ENCODE assay signal across 9 cellular contexts in the genomic region with DNA sequence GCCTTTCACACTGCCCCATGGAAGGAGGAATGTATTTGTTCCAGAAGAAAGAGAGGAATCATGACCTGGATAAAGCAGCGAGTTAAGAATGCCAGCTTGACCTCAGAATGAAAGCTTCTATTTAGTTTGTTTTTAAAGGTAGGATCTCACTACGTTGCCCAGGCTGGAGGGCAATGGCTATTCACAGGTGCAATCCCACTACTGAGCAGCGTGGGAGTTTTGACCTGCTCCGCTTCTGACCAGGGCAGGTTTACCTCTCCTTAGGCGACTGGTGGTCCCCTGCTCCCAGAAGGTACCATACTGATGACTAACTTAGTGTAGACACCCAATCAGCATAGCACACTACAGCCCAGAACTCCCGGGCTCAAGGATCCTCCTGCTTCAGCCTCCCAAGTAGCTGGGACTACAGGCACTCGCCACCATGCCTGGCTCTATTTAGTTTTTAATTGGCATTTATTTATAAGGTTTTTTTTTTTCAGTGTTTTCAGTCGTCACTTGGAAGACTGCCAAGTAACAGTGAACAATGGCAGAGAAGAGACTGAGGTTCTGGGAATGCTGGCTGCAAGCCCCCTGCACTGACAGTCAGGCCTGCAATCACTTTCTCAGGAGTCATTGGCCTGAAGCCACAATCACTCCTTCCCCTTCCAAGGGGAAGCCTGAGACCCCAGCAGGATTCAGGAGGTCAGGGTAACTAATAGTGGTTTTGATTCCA.
A peak's percentile ranks its signal among the peaks of the same experiment; 100 is the strongest.
DNase-seq lines count a peak whose midpoint lies in the region; ATAC-seq and TF ChIP-seq lines count a peak whose summit lies in the region.
"Had no signal": no experiment of that assay in that cellular context is flagged by ENCODE, and none has a peak within 500 bp of the region (broad histone marks: within the 10 kb centered on the region; RNA-seq: fewer than 3 reads in every experiment).

No MANE protein-coding gene starts in this region.

- H3K56ac ChIP-seq in IMR-90 (ENCODE audit: extremely low read depth, insufficient read depth, low read length): no peak overlapping the region

- no peak overlapping the region for H2BK120ac ChIP-seq in IMR-90 (ENCODE audit: low read depth, low read length)

- H4K91ac ChIP-seq in IMR-90 (ENCODE audit: insufficient read depth, low read depth, low read length): no peak overlapping the region

- CTCF ChIA-PET in A673 (lab: Charles Lee) (interaction anchor here (0.7 kb wide), 1 partner anchor 16 kb away, joined by 4 read pairs; no protein-coding TSS in a partner anchor), IMR-90 (lab: Yijun Ruan, JAX) (no interaction called here)

- no peak overlapping the region for H4K5ac ChIP-seq in IMR-90 (ENCODE audit: low read depth, low read length)

- ATAC-seq in IMR-90 (ENCODE audit: low read depth) (no peak; the same call in 1 of the 2 replicates), HG02798 (IDR thresholded peaks at IDR 0.05; ENCODE audit: poor library complexity, unreplicated experiment) (no peak)

- no peak overlapping the region for H3K14ac ChIP-seq in IMR-90 (replicated peaks; ENCODE audit: low read depth, low read length)

- intact Hi-C loops in A673 (cut with micrococcal nuclease; ENCODE audit: unreplicated experiment) (no loop called here), IMR-90 (cut with micrococcal nuclease) (no loop called here)

- H3K4me3 Mint-ChIP-seq in chondrocyte (ENCODE audit: unreplicated experiment): no peak overlapping the region

- H3K36me3 ChIP-seq in A673 (ENCODE audit: insufficient read depth, low read length, poor library complexity, severe bottlenecking) (peaks cover 52% of the 10 kb centered on the region), IMR-90 (ENCODE audit: control insufficient read depth, insufficient read depth, low read length) (peaks cover 43% of the 10 kb centered on the region), neutrophil (peaks cover 48% of the 10 kb centered on the region)

- peaks cover 3% of the 10 kb centered on the region for H3K4me1 ChIP-seq in A673 (ENCODE audit: insufficient read depth, low read length, poor library complexity, severe bottlenecking)
- peaks cover 3% of the 10 kb centered on the region for H3K4me1 ChIP-seq in IMR-90 (ENCODE audit: control insufficient read depth, insufficient read depth, low read length)
- H3K4me1 ChIP-seq in neutrophil (ENCODE audit: control insufficient read depth in 1 of 2, insufficient read depth in 1 of 2, low read depth in 1 of 2, low read length in 1 of 2): peaks cover 17 to 22% of the 10 kb centered on the region in 2 experiments

- dilution Hi-C loops in IMR-90 (cut with HindIII; ENCODE audit: low sequenced_read_pairs, unreplicated experiment): no loop called here

- H3K4me3 ChIP-seq in A673 (ENCODE audit: low read depth, low read length, poor library complexity, severe bottlenecking) (no peak overlapping the region), IMR-90 (ENCODE audit: insufficient read depth, low read depth, low read length) (no peak overlapping the region), neutrophil (ENCODE audit: low read depth in 1 of 2, low read length in 1 of 2) (peak overlapping the region in 1 of 2 experiments; percentile 30)

- 100% methylated on average over 3 of the region's 8 CpGs; no CpG with 5 or more reads in 1 of the 2 experiments for WGBS in IMR-90 (ENCODE audit: extremely low coverage in 2 of 2, insufficient read length in 1 of 2), 2 experiments

- no peak overlapping the region for H2AK9ac ChIP-seq in IMR-90 (replicated peaks; ENCODE audit: low read depth, low read length, poor library complexity)

- peak overlapping the region; percentile 61 for H3K27ac Mint-ChIP-seq in chondrocyte (ENCODE audit: unreplicated experiment)

- H3K27me3 Mint-ChIP-seq in chondrocyte (ENCODE audit: low read depth): no peaks in the 10 kb centered on the region

- no peak overlapping the region for H3K4ac ChIP-seq in IMR-90 (ENCODE audit: low read depth, low read length)

- no TSS peak for BruUV-seq in A673 (replicated peaks; lab: Mats Ljungman, UMichigan)
- BruUV-seq in IMR-90 (replicated peaks; lab: Mats Ljungman, UMichigan): no TSS peak

- no peak overlapping the region for H2AK5ac ChIP-seq in IMR-90 (ENCODE audit: low read depth, low read length)

- H2BK20ac ChIP-seq in IMR-90 (ENCODE audit: low read depth, low read length): no peak overlapping the region

- no peaks in the 10 kb centered on the region for H4K20me1 ChIP-seq in IMR-90 (ENCODE audit: insufficient read depth, low read length)

- no peaks in the 10 kb centered on the region for H3K9me3 Mint-ChIP-seq in chondrocyte (ENCODE audit: low read depth)

- TF ChIP-seq RAD21 in IMR-90 (IDR thresholded peaks at IDR 0.05; ENCODE audit: low read length): no peak

- H2BK5ac ChIP-seq in IMR-90 (ENCODE audit: low read depth, low read length, poor library complexity, severe bottlenecking): no peak overlapping the region

- no peak overlapping the region for H2BK15ac ChIP-seq in IMR-90 (ENCODE audit: low read depth, low read length)

- peaks cover 0 to 9% of the 10 kb centered on the region in 2 experiments; a peak in 2 of 4 replicates for H3K79me1 ChIP-seq in IMR-90 (ENCODE audit: low read depth in 1 of 2, low read length in 2 of 2)

- H3K4me2 ChIP-seq in IMR-90 (ENCODE audit: low read depth, low read length): no peak overlapping the region

- H3K27me3 ChIP-seq in A673 (replicated peaks; ENCODE audit: insufficient read depth, low read depth, low read length, poor library complexity) (no peaks in the 10 kb centered on the region), IMR-90 (ENCODE audit: control insufficient read depth, insufficient read depth, low read length) (no peaks in the 10 kb centered on the region), neutrophil (no peaks in the 10 kb centered on the region)

- H3K18ac ChIP-seq in IMR-90 (ENCODE audit: low read depth, low read length): no peak overlapping the region

- no peak overlapping the region for H3K27ac ChIP-seq in A673 (ENCODE audit: low read depth, low read length, poor library complexity, severe bottlenecking)
- H3K27ac ChIP-seq in IMR-90 (ENCODE audit: insufficient read depth, low read length): no peak overlapping the region
- H3K27ac ChIP-seq in neutrophil: peak overlapping the region; percentile 99

- no peaks in the 10 kb centered on the region for H3K9me3 ChIP-seq in A673 (ENCODE audit: low read depth, low read length, poor library complexity, severe bottlenecking)
- H3K9me3 ChIP-seq in IMR-90 (ENCODE audit: control insufficient read depth, insufficient read depth, low read length): peaks cover 3% of the 10 kb centered on the region; the same call in 1 of the 2 replicates
- no peaks in the 10 kb centered on the region for H3K9me3 ChIP-seq in neutrophil

- H2AFZ ChIP-seq in IMR-90 (replicated peaks; ENCODE audit: low read length, poor library complexity): no peak overlapping the region

- peaks cover 15% of the 10 kb centered on the region for H3K4me1 Mint-ChIP-seq in chondrocyte (ENCODE audit: low read depth)

- TF ChIP-seq CTCF in A673 (conservative IDR thresholded peaks at IDR 0.05; ENCODE audit: low read depth, low read length): no peak
- no peak for TF ChIP-seq CTCF in IMR-90 (conservative IDR thresholded peaks at IDR 0.05; ENCODE audit: low read depth, low read length)
- no peak for TF ChIP-seq CTCF in chondrocyte (IDR thresholded peaks at IDR 0.05)
- no peak for TF ChIP-seq CTCF in neutrophil (IDR thresholded peaks at IDR 0.05)

- H3K36me3 Mint-ChIP-seq in chondrocyte (ENCODE audit: low read depth): peaks cover 34% of the 10 kb centered on the region

- H4K8ac ChIP-seq in IMR-90 (ENCODE audit: low read depth in 2 of 2, low read length in 2 of 2): no peak overlapping the region

- POLR2A ChIA-PET in A673 (lab: Charles Lee; ENCODE audit: low non-redundant PET): no interaction called here
- POLR2A ChIA-PET in IMR-90 (lab: Charles Lee; ENCODE audit: unreplicated experiment): no interaction called here

- no peak overlapping the region for H3K23ac ChIP-seq in IMR-90 (ENCODE audit: low read depth, low read length)

- no peak for TF ChIP-seq POLR2A in IMR-90 (IDR thresholded peaks at IDR 0.05; ENCODE audit: low read depth, low read length)

- peak; percentile 51 for DNase-seq in A673 (ENCODE audit: low spot score)
- DNase-seq in IMR-90: peak; percentile 12
- peak; percentile 40 for DNase-seq in chondrocyte (ENCODE audit: low spot score)
- DNase-seq in dedifferentiated amniotic fluid mesenchymal stem cell (ENCODE audit: extremely low spot score): no peak
- no peak for DNase-seq in ureter (ENCODE audit: low spot score)
- DNase-seq in stimulated activated CD4-positive, alpha-beta T cell treated with anti-CD3 and anti-CD28 coated beads, Interleukin-1b, Interleukin-23, amount 100 ng/mL, for 48 hours: no peak
- DNase-seq: activated CD4-positive, alpha-beta T cell treated with anti-CD3 and anti-CD28 coated beads, Interleukin-2, amount 50 U/mL, for 48 hours had no signal

- H3K9me1 ChIP-seq in IMR-90 (ENCODE audit: insufficient read depth, low read length): peaks cover 3% of the 10 kb centered on the region; the same call in 1 of the 2 replicates

- no peak overlapping the region for H3K9ac ChIP-seq in IMR-90 (ENCODE audit: low read depth, low read length)

- in situ Hi-C loops in IMR-90 (cut with MboI; ENCODE audit: low sequenced_read_pairs): no loop called here

TF ChIP-seq in IMR-90, 13 proteins besides CTCF, POLR2A, EP300 and RAD21 (continues in another document):
- TF ChIP-seq BHLHE40 (IDR thresholded peaks at IDR 0.05; ENCODE audit: low read depth, low read length) (no peak), CHD1 (IDR thresholded peaks at IDR 0.05; ENCODE audit: low read depth, low read length) (no peak), MAFK (IDR thresholded peaks at IDR 0.05; ENCODE audit: low read depth, low read length) (no peak), FOS (IDR thresholded peaks at IDR 0.05; ENCODE audit: low read depth, low read length) (no peak), MAZ (IDR thresholded peaks at IDR 0.05; ENCODE audit: borderline replicate concordance, low read depth, low read length) (no peak), NFE2L2 (IDR thresholded peaks at IDR 0.05; ENCODE audit: low read depth, low read length) (no peak), RCOR1 (IDR thresholded peaks at IDR 0.05; ENCODE audit: insufficient replicate concordance, low read length) (no peak), MXI1 (IDR thresholded peaks at IDR 0.05; ENCODE audit: borderline replicate concordance, low read depth, low read length) (no peak), CEBPB (IDR thresholded peaks at IDR 0.05; ENCODE audit: low read depth, low read length) (no peak), SMC3 (IDR thresholded peaks at IDR 0.05; ENCODE audit: low read depth, low read length) (no peak), RFX5 (IDR thresholded peaks at IDR 0.05; ENCODE audit: low read depth, low read length) (no peak)
- TF ChIP-seq, protein P1, sequence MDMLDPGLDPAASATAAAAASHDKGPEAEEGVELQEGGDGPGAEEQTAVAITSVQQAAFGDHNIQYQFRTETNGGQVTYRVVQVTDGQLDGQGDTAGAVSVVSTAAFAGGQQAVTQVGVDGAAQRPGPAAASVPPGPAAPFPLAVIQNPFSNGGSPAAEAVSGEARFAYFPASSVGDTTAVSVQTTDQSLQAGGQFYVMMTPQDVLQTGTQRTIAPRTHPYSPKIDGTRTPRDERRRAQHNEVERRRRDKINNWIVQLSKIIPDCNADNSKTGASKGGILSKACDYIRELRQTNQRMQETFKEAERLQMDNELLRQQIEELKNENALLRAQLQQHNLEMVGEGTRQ (IDR thresholded peaks at IDR 0.05; ENCODE audit: low read depth, low read length): no peak

Comparison
In these comparisons a context has a peak if more than half of its experiments do, and no peak if none do; other contexts are left out.
1. DNase-seq: peak in A673 (single experiment), IMR-90 (single experiment) and chondrocyte (single experiment); none in dedifferentiated amniotic fluid mesenchymal stem cell (single experiment), ureter (single experiment) and stimulated activated CD4-positive, alpha-beta T cell treated with anti-CD3 and anti-CD28 coated beads, Interleukin-1b, Interleukin-23, amount 100 ng/mL, for 48 hours (single experiment).